18 cellular contexts compared by ENCODE assay signal in the genomic region with DNA sequence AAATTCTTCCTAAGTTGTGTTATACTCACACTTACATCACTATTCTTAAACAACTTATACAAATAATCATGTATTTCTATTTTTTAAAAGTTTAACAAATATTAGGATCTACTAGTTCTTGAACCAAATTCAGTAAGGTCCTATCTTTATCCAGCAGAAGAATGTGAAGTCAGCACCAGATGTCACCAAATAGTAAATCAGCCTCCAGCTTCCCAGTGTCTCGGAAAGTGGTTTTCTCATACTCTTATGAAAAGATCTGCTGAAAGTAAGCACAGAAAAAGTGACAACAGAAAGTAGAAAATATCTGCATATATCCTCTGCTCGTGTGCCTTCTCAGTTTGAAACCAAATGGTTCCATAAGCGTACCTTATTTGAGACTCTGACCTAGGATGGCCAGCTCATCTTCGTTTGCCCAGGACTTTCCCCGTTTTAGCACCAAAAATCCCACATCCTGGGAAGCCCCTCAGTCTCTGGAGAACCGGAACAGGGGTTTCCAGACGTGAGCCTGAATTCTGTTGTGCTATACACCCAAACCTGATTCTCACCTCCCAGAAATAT.
DNase-seq lines count a peak whose midpoint lies in the region; ATAC-seq, FAIRE-seq and TF ChIP-seq lines count a peak whose summit lies in the region.
"Had no signal": no experiment of that assay in that cellular context is flagged by ENCODE, and none has a peak within 500 bp of the region (broad histone marks: within the 10 kb centered on the region; RNA-seq: fewer than 3 reads in every experiment).

No MANE protein-coding gene starts in this region.

- POLR2A ChIA-PET in K562 (lab: Yijun Ruan, JAX) = interaction anchor here (0.8 kb wide), 1 partner anchor 29 kb away, joined by 3 read pairs; no protein-coding TSS in a partner anchor

- DNase-seq in AG10803 (ENCODE audit: low read depth) (peak; percentile 50), K562 (ENCODE audit: extremely low read depth in 1 of 4, low spot score in 3 of 4) (no peak), NCI-H2171 treated with DMSO at 0.1 percent for 48 hours (lab: John Stamatoyannopoulos, UW) (no peak), esophagus squamous epithelium (lab: John Stamatoyannopoulos, UW) (no peak)
- DNase-seq in activated T-helper 1 cell treated with anti-CD3 and anti-CD28 coated beads, Interleukin-12 subunit alpha, Interleukin-12 subunit beta, Interleukin-2, Interleukin-4 antibody, amounts not matched to agents 30 ng/mL and 10 ng/mL and 1 ng/mL, durations not matched to agents 14 hours and 24 hours and 36 hours (ENCODE audit: low spot score) = no peak
- DNase-seq: cerebellar nuclear complex, GF-D8, H9, KG1, upper lobe of left lung had no signal

- TF ChIP-seq POLR2A in K562 (conservative IDR thresholded peaks at IDR 0.05) (no peak), esophagus squamous epithelium (IDR thresholded peaks at IDR 0.05) (no peak)

- H3K27ac Mint-ChIP-seq in activated T-helper 1 cell treated with anti-CD3 and anti-CD28 coated beads, Interleukin-12 subunit alpha, Interleukin-12 subunit beta, Interleukin-2, Interleukin-4 antibody, amounts not matched to agents 30 ng/mL and 10 ng/mL and 1 ng/mL, durations not matched to agents 14 hours and 24 hours and 36 hours = no peak overlapping the region
- H3K27ac Mint-ChIP-seq: H9, T-cell had no signal

- BruUV-seq in K562 (replicated peaks; lab: Mats Ljungman, UMichigan) = no TSS peak

- H3K27me3 ChIP-seq in K562 (ENCODE audit: control insufficient read depth in 2 of 2, insufficient read depth in 2 of 2, low read length in 2 of 2) (no peaks in the 10 kb centered on the region), esophagus squamous epithelium (no peaks in the 10 kb centered on the region)
- H3K27me3 ChIP-seq: BE2C, body of pancreas, dorsolateral prefrontal cortex, Peyer's patch, upper lobe of left lung had no signal

- CTCF ChIA-PET in K562 (lab: Yijun Ruan, JAX; ENCODE audit: low intra/inter-chr PET ratio) = interaction anchor here (0.8 to 2.5 kb wide), 3 partner anchors 225 to 887 kb away, joined by 3 to 14 read pairs (median 4); no protein-coding TSS in a partner anchor

- H3K9me3 Mint-ChIP-seq in activated T-helper 1 cell treated with anti-CD3 and anti-CD28 coated beads, Interleukin-12 subunit alpha, Interleukin-12 subunit beta, Interleukin-2, Interleukin-4 antibody, amounts not matched to agents 30 ng/mL and 10 ng/mL and 1 ng/mL, durations not matched to agents 14 hours and 24 hours and 36 hours = peaks cover 2% of the 10 kb centered on the region
- H3K9me3 Mint-ChIP-seq: H9, T-cell had no signal

- TF ChIP-seq CTCF in AG10803 (conservative IDR thresholded peaks at IDR 0.05; ENCODE audit: low read length) (no peak), K562 (IDR thresholded peaks at IDR 0.05 in 2 of 3, conservative IDR thresholded peaks at IDR 0.05 in 1 of 3; ENCODE audit: insufficient read depth in 2 of 3, low read depth in 1 of 3, low read length in 3 of 3) (no peak), esophagus squamous epithelium (IDR thresholded peaks at IDR 0.05) (no peak)

- no peak overlapping the region for H3K9ac ChIP-seq in K562 (ENCODE audit: insufficient read depth in 1 of 2, low read depth in 2 of 2, low read length in 2 of 2)

- peaks cover 3% of the 10 kb centered on the region for H3K4me1 Mint-ChIP-seq in activated T-helper 1 cell treated with anti-CD3 and anti-CD28 coated beads, Interleukin-12 subunit alpha, Interleukin-12 subunit beta, Interleukin-2, Interleukin-4 antibody, amounts not matched to agents 30 ng/mL and 10 ng/mL and 1 ng/mL, durations not matched to agents 14 hours and 24 hours and 36 hours (ENCODE audit: low read depth)
- H3K4me1 Mint-ChIP-seq: H9 had no signal

- WGBS in K562 (ENCODE audit: insufficient coverage, low coverage, missing lambda C conversion rate) = 11% methylated on average over 7 of the region's 7 CpGs
- WGBS in esophagus squamous epithelium, 2 donors = 58 to 61% methylated on average over 7 of the region's 7 CpGs

- no peak overlapping the region for H3K27ac ChIP-seq in K562 (ENCODE audit: extremely low read depth, low read depth, low read length)
- no peak overlapping the region for H3K27ac ChIP-seq in esophagus squamous epithelium
- H3K27ac ChIP-seq: body of pancreas, dorsolateral prefrontal cortex, Peyer's patch, upper lobe of left lung had no signal

- H3K4me2 ChIP-seq in K562 (ENCODE audit: insufficient read depth, low read length) = no peak overlapping the region

- H4K20me1 ChIP-seq in K562 (replicated peaks; ENCODE audit: control insufficient read depth, insufficient read depth, low read length) = no peaks in the 10 kb centered on the region

- H3K9me1 ChIP-seq in K562 (ENCODE audit: control insufficient read depth, insufficient read depth, low read length) = no peaks in the 10 kb centered on the region

- ATAC-seq in GM19025 (IDR thresholded peaks at IDR 0.05; ENCODE audit: low read depth, unreplicated experiment) = peak; percentile 37
- peak; percentile 49 for ATAC-seq in HG02852 (IDR thresholded peaks at IDR 0.05; ENCODE audit: unreplicated experiment)
- ATAC-seq in K562 = no peak
- ATAC-seq in GM21381 (IDR thresholded peaks at IDR 0.05; ENCODE audit: unreplicated experiment) = no peak

- no peaks in the 10 kb centered on the region for H3K36me3 Mint-ChIP-seq in activated T-helper 1 cell treated with anti-CD3 and anti-CD28 coated beads, Interleukin-12 subunit alpha, Interleukin-12 subunit beta, Interleukin-2, Interleukin-4 antibody, amounts not matched to agents 30 ng/mL and 10 ng/mL and 1 ng/mL, durations not matched to agents 14 hours and 24 hours and 36 hours (ENCODE audit: low read depth)
- H3K36me3 Mint-ChIP-seq: T-cell had no signal

- peaks cover 7% of the 10 kb centered on the region for H3K27me3 Mint-ChIP-seq in activated T-helper 1 cell treated with anti-CD3 and anti-CD28 coated beads, Interleukin-12 subunit alpha, Interleukin-12 subunit beta, Interleukin-2, Interleukin-4 antibody, amounts not matched to agents 30 ng/mL and 10 ng/mL and 1 ng/mL, durations not matched to agents 14 hours and 24 hours and 36 hours (ENCODE audit: insufficient read depth)
- H3K27me3 Mint-ChIP-seq: T-cell had no signal

- H3K9me3 ChIP-seq in K562 (replicated peaks; ENCODE audit: control insufficient read depth, insufficient read depth, low read depth, low read length) (no peaks in the 10 kb centered on the region), esophagus squamous epithelium (no peaks in the 10 kb centered on the region)
- H3K9me3 ChIP-seq: BE2C, body of pancreas, Peyer's patch, upper lobe of left lung had no signal

- intact Hi-C loops in K562 (cut with micrococcal nuclease) = loop anchor here (2.0 kb wide), 1 partner anchor 263 kb away; no protein-coding TSS in a partner anchor
- intact Hi-C loops in activated T-helper 1 cell treated with anti-CD3 and anti-CD28 coated beads, Interleukin-12 subunit alpha, Interleukin-12 subunit beta, Interleukin-2, Interleukin-4 antibody, amounts not matched to agents 30 ng/mL and 10 ng/mL and 1 ng/mL, durations not matched to agents 14 hours and 24 hours and 36 hours (cut with micrococcal nuclease) = no loop called here
- intact Hi-C loops in esophagus squamous epithelium (cut with DNase I) = no loop called here

- H3K36me3 ChIP-seq in K562 (ENCODE audit: control insufficient read depth, insufficient read depth, low read length) (no peaks in the 10 kb centered on the region), esophagus squamous epithelium (no peaks in the 10 kb centered on the region)
- H3K36me3 ChIP-seq: BE2C, Peyer's patch, upper lobe of left lung had no signal

- no peak for TF ChIP-seq EP300 in K562 (IDR thresholded peaks at IDR 0.05; ENCODE audit: low read length)

- no peak overlapping the region for H3K4me3 ChIP-seq in AG10803 (ENCODE audit: low read length)
- no peak overlapping the region for H3K4me3 ChIP-seq in K562
- H3K4me3 ChIP-seq in esophagus squamous epithelium = no peak overlapping the region
- H3K4me3 ChIP-seq: body of pancreas, dorsolateral prefrontal cortex, Peyer's patch, upper lobe of left lung had no signal

- H3K4me1 ChIP-seq in K562 (replicated peaks in 1 of 2; ENCODE audit: control insufficient read depth in 2 of 2, insufficient read depth in 2 of 2, low read length in 2 of 2) (no peaks in the 10 kb centered on the region; a peak in 1 of 5 replicates), esophagus squamous epithelium (no peaks in the 10 kb centered on the region)
- H3K4me1 ChIP-seq: body of pancreas, Peyer's patch, upper lobe of left lung had no signal

- no peaks in the 10 kb centered on the region for H3K79me2 ChIP-seq in K562 (ENCODE audit: control insufficient read depth, insufficient read depth, low read length)

- no peak for TF ChIP-seq RAD21 in K562 (CRISPR knock-in tag; conservative IDR thresholded peaks at IDR 0.05 in 1 of 2, IDR thresholded peaks at IDR 0.05 in 1 of 2)

- no peak overlapping the region for H3K4me3 Mint-ChIP-seq in activated T-helper 1 cell treated with anti-CD3 and anti-CD28 coated beads, Interleukin-12 subunit alpha, Interleukin-12 subunit beta, Interleukin-2, Interleukin-4 antibody, amounts not matched to agents 30 ng/mL and 10 ng/mL and 1 ng/mL, durations not matched to agents 14 hours and 24 hours and 36 hours
- H3K4me3 Mint-ChIP-seq: H9, T-cell had no signal

- in situ Hi-C loops in K562 (cut with MboI) = loop anchor here (25.0 kb wide), 1 partner anchor 232 kb away; no protein-coding TSS in a partner anchor

- FAIRE-seq in K562 (lab: Jason Lieb, UNC) = no peak

- no peak overlapping the region for H2AFZ ChIP-seq in K562 (ENCODE audit: low read depth, low read length)

TF ChIP-seq in K562, 482 proteins besides CTCF, POLR2A, EP300 and RAD21:
- TF ChIP-seq, protein P1, sequence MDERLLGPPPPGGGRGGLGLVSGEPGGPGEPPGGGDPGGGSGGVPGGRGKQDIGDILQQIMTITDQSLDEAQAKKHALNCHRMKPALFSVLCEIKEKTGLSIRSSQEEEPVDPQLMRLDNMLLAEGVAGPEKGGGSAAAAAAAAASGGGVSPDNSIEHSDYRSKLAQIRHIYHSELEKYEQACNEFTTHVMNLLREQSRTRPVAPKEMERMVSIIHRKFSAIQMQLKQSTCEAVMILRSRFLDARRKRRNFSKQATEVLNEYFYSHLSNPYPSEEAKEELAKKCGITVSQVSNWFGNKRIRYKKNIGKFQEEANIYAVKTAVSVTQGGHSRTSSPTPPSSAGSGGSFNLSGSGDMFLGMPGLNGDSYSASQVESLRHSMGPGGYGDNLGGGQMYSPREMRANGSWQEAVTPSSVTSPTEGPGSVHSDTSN (CRISPR knock-in tag; IDR thresholded peaks at IDR 0.05; ENCODE audit: low read depth) = no peak
- TF ChIP-seq, protein P1 (tag; conservative IDR thresholded peaks at IDR 0.05; ENCODE audit: low read depth) = peak; percentile 56
- no peak for TF ChIP-seq MEF2A (IDR thresholded peaks at IDR 0.05; ENCODE audit: control insufficient read depth, low read depth, low read length)

Comparison
In these comparisons a context has a peak if more than half of its experiments do, and no peak if none do; other contexts are left out.
1. ATAC-seq: peak in GM19025 (single experiment) and HG02852 (single experiment); none in K562 (single experiment) and GM21381 (single experiment).